ENCODE assay signal across 1 cellular context in genomic region chr6:6405031-6405430, GRCh38.
TF ChIP-seq lines count a peak whose summit lies in the region.

No MANE protein-coding gene starts in this region.

TF ChIP-seq in GM23338, 12 proteins besides CTCF, POLR2A, EP300 and RAD21 (continued from another document):
- TF ChIP-seq, protein P1, sequence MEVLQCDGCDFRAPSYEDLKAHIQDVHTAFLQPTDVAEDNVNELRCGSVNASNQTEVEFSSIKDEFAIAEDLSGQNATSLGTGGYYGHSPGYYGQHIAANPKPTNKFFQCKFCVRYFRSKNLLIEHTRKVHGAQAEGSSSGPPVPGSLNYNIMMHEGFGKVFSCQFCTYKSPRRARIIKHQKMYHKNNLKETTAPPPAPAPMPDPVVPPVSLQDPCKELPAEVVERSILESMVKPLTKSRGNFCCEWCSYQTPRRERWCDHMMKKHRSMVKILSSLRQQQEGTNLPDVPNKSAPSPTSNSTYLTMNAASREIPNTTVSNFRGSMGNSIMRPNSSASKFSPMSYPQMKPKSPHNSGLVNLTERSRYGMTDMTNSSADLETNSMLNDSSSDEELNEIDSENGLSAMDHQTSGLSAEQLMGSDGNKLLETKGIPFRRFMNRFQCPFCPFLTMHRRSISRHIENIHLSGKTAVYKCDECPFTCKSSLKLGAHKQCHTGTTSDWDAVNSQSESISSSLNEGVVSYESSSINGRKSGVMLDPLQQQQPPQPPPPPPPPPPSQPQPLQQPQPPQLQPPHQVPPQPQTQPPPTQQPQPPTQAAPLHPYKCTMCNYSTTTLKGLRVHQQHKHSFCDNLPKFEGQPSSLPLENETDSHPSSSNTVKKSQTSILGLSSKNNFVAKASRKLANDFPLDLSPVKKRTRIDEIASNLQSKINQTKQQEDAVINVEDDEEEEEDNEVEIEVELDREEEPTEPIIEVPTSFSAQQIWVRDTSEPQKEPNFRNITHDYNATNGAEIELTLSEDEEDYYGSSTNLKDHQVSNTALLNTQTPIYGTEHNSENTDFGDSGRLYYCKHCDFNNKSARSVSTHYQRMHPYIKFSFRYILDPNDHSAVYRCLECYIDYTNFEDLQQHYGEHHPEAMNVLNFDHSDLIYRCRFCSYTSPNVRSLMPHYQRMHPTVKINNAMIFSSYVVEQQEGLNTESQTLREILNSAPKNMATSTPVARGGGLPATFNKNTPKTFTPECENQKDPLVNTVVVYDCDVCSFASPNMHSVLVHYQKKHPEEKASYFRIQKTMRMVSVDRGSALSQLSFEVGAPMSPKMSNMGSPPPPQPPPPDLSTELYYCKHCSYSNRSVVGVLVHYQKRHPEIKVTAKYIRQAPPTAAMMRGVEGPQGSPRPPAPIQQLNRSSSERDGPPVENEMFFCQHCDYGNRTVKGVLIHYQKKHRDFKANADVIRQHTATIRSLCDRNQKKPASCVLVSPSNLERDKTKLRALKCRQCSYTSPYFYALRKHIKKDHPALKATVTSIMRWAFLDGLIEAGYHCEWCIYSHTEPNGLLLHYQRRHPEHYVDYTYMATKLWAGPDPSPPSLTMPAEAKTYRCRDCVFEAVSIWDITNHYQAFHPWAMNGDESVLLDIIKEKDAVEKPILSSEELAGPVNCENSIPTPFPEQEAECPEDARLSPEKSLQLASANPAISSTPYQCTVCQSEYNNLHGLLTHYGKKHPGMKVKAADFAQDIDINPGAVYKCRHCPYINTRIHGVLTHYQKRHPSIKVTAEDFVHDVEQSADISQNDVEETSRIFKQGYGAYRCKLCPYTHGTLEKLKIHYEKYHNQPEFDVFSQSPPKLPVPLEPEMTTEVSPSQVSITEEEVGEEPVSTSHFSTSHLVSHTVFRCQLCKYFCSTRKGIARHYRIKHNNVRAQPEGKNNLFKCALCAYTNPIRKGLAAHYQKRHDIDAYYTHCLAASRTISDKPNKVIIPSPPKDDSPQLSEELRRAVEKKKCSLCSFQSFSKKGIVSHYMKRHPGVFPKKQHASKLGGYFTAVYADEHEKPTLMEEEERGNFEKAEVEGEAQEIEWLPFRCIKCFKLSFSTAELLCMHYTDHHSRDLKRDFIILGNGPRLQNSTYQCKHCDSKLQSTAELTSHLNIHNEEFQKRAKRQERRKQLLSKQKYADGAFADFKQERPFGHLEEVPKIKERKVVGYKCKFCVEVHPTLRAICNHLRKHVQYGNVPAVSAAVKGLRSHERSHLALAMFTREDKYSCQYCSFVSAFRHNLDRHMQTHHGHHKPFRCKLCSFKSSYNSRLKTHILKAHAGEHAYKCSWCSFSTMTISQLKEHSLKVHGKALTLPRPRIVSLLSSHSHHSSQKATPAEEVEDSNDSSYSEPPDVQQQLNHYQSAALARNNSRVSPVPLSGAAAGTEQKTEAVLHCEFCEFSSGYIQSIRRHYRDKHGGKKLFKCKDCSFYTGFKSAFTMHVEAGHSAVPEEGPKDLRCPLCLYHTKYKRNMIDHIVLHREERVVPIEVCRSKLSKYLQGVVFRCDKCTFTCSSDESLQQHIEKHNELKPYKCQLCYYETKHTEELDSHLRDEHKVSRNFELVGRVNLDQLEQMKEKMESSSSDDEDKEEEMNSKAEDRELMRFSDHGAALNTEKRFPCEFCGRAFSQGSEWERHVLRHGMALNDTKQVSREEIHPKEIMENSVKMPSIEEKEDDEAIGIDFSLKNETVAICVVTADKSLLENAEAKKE (CRISPR knock-in tag; IDR thresholded peaks at IDR 0.05), result no peak
- TF ChIP-seq NANOG (IDR thresholded peaks at IDR 0.05; ENCODE audit: borderline replicate concordance) (no peak), STAT1 (IDR thresholded peaks at IDR 0.05; ENCODE audit: unreplicated experiment) (no peak), POLR2AphosphoS5 (IDR thresholded peaks at IDR 0.05; ENCODE audit: low read depth) (no peak)
